12 cellular contexts compared by ENCODE assay signal in genomic region chr17:17911003-17911613, GRCh38.
A peak's percentile ranks its signal among the peaks of the same experiment; 100 is the strongest.
DNase-seq lines count a peak whose midpoint lies in the region; ATAC-seq and TF ChIP-seq lines count a peak whose summit lies in the region.
"Had no signal": no experiment of that assay in that cellular context is flagged by ENCODE, and none has a peak within 500 bp of the region (broad histone marks: within the 10 kb centered on the region; RNA-seq: fewer than 3 reads in every experiment).

No MANE protein-coding gene starts in this region.

- H3K4me1 Mint-ChIP-seq in Caco-2 (ENCODE audit: low read depth, unreplicated experiment): peaks cover 14% of the 10 kb centered on the region
- H3K4me1 Mint-ChIP-seq in natural killer cell treated with Interleukin-12 subunit alpha and Interleukin-12 subunit beta and Interleukin-15 and Interleukin-18, amount 100 ng/mL, for 72 hours (ENCODE audit: low read depth in 2 of 2): peaks cover 0 to 4% of the 10 kb centered on the region in 2 donors

- H3K27ac ChIP-seq in right atrium auricular region (peak overlapping the region; percentile 50 to 71), osteoblast (ENCODE audit: low read depth, low read length) (no peak overlapping the region)

- H3K27me3 ChIP-seq in right atrium auricular region (no peaks in the 10 kb centered on the region), osteoblast (ENCODE audit: insufficient read depth, low read length) (no peaks in the 10 kb centered on the region), Caco-2 (replicated peaks; ENCODE audit: control insufficient read depth, insufficient read depth, low read length) (no peaks in the 10 kb centered on the region)

- peaks cover 5% of the 10 kb centered on the region for H4K20me1 ChIP-seq in osteoblast (ENCODE audit: insufficient read depth, low read length)

- no peak overlapping the region for H2AFZ ChIP-seq in osteoblast (ENCODE audit: low read length)

- no peaks in the 10 kb centered on the region for H3K27me3 Mint-ChIP-seq in Caco-2 (ENCODE audit: insufficient read depth, unreplicated experiment)
- no peaks in the 10 kb centered on the region for H3K27me3 Mint-ChIP-seq in natural killer cell treated with Interleukin-12 subunit alpha and Interleukin-12 subunit beta and Interleukin-15 and Interleukin-18, amount 100 ng/mL, for 72 hours

- peak; percentile 74 for ATAC-seq in Right ventricle myocardium inferior
- ATAC-seq in natural killer cell treated with Interleukin-12 subunit alpha and Interleukin-12 subunit beta and Interleukin-15 and Interleukin-18, amount 100 ng/mL, for 72 hours: no peak
- ATAC-seq: GM12878 had no signal

- H3K27ac Mint-ChIP-seq in Caco-2 (ENCODE audit: unreplicated experiment): no peak overlapping the region
- H3K27ac Mint-ChIP-seq in natural killer cell treated with Interleukin-12 subunit alpha and Interleukin-12 subunit beta and Interleukin-15 and Interleukin-18, amount 100 ng/mL, for 72 hours: no peak overlapping the region

- no peaks in the 10 kb centered on the region for H3K9me3 ChIP-seq in right atrium auricular region
- no peaks in the 10 kb centered on the region for H3K9me3 ChIP-seq in osteoblast (ENCODE audit: low read depth, low read length)
- H3K9me3 ChIP-seq in Caco-2: no peaks in the 10 kb centered on the region

- BruUV-seq in Caco-2 (replicated peaks; lab: Mats Ljungman, UMichigan): no TSS peak

- intact Hi-C loops in Right ventricle myocardium inferior (cut with DNase I) (no loop called here), cardiac septum (cut with DNase I) (no loop called here), Caco-2 (cut with micrococcal nuclease; ENCODE audit: unreplicated experiment) (no loop called here)

- H3K36me3 ChIP-seq in right atrium auricular region (peaks cover 5% of the 10 kb centered on the region), osteoblast (ENCODE audit: insufficient read depth, low read length) (peaks cover 5% of the 10 kb centered on the region), Caco-2 (ENCODE audit: control insufficient read depth, insufficient read depth, low read length) (no peaks in the 10 kb centered on the region)

- DNase-seq in Right ventricle myocardium inferior (ENCODE audit: missing footprints) (no peak), cardiac septum (ENCODE audit: low spot score) (no peak), right atrium auricular region (ENCODE audit: low spot score) (no peak), osteoblast (ENCODE audit: insufficient read length, low spot score, missing footprints) (peak; percentile 14), Caco-2 (no peak), NOMO-1 (lab: John Stamatoyannopoulos, UW; ENCODE audit: unreplicated experiment in 2 of 2) (no peak)
- no peak for DNase-seq in activated CD4-positive, alpha-beta T cell treated with anti-CD3 and anti-CD28 coated beads, Interleukin-2, amount 50 U/mL, for 48 hours
- DNase-seq in natural killer cell treated with Interleukin-12 subunit alpha and Interleukin-12 subunit beta and Interleukin-15 and Interleukin-18, amount 100 ng/mL, for 72 hours (ENCODE audit: low spot score): no peak
- DNase-seq: activated naive CD4-positive, alpha-beta T cell; NCI-H446 treated with DMSO at 0.1 percent for 48 hours; nucleus accumbens had no signal

- H3K4me1 ChIP-seq in right atrium auricular region: peaks cover 0 to 42% of the 10 kb centered on the region in 2 donors
- peaks cover 12% of the 10 kb centered on the region for H3K4me1 ChIP-seq in osteoblast (ENCODE audit: insufficient read depth, low read length)
- H3K4me1 ChIP-seq in Caco-2: peaks cover 17% of the 10 kb centered on the region

- no peak overlapping the region for H3K4me2 ChIP-seq in osteoblast (ENCODE audit: insufficient read depth, low read length)

- CTCF ChIA-PET in Caco-2 (lab: Charles Lee): no interaction called here

- H3K4me3 ChIP-seq in right atrium auricular region (no peak overlapping the region), osteoblast (ENCODE audit: insufficient read depth, low read length) (no peak overlapping the region), Caco-2 (ENCODE audit: low read depth, low read length) (no peak overlapping the region)
- H3K4me3 ChIP-seq: GM12878 had no signal

- peaks cover 22% of the 10 kb centered on the region for H3K79me2 ChIP-seq in osteoblast (ENCODE audit: insufficient read depth, low read length)

- no peaks in the 10 kb centered on the region for H3K9me3 Mint-ChIP-seq in Caco-2 (ENCODE audit: unreplicated experiment)
- H3K9me3 Mint-ChIP-seq in natural killer cell treated with Interleukin-12 subunit alpha and Interleukin-12 subunit beta and Interleukin-15 and Interleukin-18, amount 100 ng/mL, for 72 hours: no peaks in the 10 kb centered on the region

- POLR2A ChIA-PET in Caco-2 (lab: Charles Lee): no interaction called here

- no peak overlapping the region for H3K4me3 Mint-ChIP-seq in Caco-2 (ENCODE audit: unreplicated experiment)
- H3K4me3 Mint-ChIP-seq in natural killer cell treated with Interleukin-12 subunit alpha and Interleukin-12 subunit beta and Interleukin-15 and Interleukin-18, amount 100 ng/mL, for 72 hours: no peak overlapping the region

- H3K36me3 Mint-ChIP-seq in Caco-2 (ENCODE audit: insufficient read depth, unreplicated experiment): peaks cover 6% of the 10 kb centered on the region
- H3K36me3 Mint-ChIP-seq in natural killer cell treated with Interleukin-12 subunit alpha and Interleukin-12 subunit beta and Interleukin-15 and Interleukin-18, amount 100 ng/mL, for 72 hours: no peaks in the 10 kb centered on the region

- TF ChIP-seq CTCF in right atrium auricular region (IDR thresholded peaks at IDR 0.05) (no peak), osteoblast (IDR thresholded peaks at IDR 0.05; ENCODE audit: extremely low read depth, low read depth, low read length) (no peak), Caco-2 (IDR thresholded peaks at IDR 0.05; ENCODE audit: insufficient read depth in 1 of 2, low read depth in 1 of 2, low read length in 1 of 2, severe bottlenecking in 1 of 2, unreplicated experiment in 1 of 2) (no peak)
